In genomic region chr7:36018816-36019484, GRCh38 we compare ENCODE assay signal across 18 cellular contexts.
DNase-seq lines count a peak whose midpoint lies in the region; ATAC-seq lines count a peak whose summit lies in the region.
"Had no signal": no experiment of that assay in that cellular context is flagged by ENCODE, and none has a peak within 500 bp of the region (broad histone marks: within the 10 kb centered on the region; RNA-seq: fewer than 3 reads in every experiment).

No MANE protein-coding gene starts in this region.

- CTCF ChIA-PET in T-cell (lab: Charles Lee) = no interaction called here

- peak overlapping the region; percentile 59 for H4K91ac ChIP-seq in mesenchymal stem cell (ENCODE audit: low read length)

- H3K4me3 ChIP-seq in mesenchymal stem cell (ENCODE audit: insufficient read depth in 1 of 2, low read depth in 1 of 2, low read length in 2 of 2) (no peak overlapping the region), GM23248 (no peak overlapping the region)
- H3K4me3 ChIP-seq: BLaER1, GM23338 had no signal

- H2BK5ac ChIP-seq in mesenchymal stem cell (ENCODE audit: low read depth, low read length, poor library complexity, severe bottlenecking) = no peak overlapping the region

- no peaks in the 10 kb centered on the region for H3K79me2 ChIP-seq in GM23248 (ENCODE audit: insufficient read depth)

- no peak overlapping the region for H2BK12ac ChIP-seq in mesenchymal stem cell (ENCODE audit: low read length in 2 of 2)

- H3K9ac ChIP-seq in mesenchymal stem cell (ENCODE audit: low read length) (no peak overlapping the region), GM23248 (no peak overlapping the region)
- H3K9ac ChIP-seq: BLaER1 had no signal

- no peak overlapping the region for H3K18ac ChIP-seq in mesenchymal stem cell (ENCODE audit: low read depth in 1 of 2, low read length in 2 of 2)

- H3K23ac ChIP-seq in mesenchymal stem cell (ENCODE audit: low read length in 2 of 2) = no peak overlapping the region

- peak overlapping the region in 1 of 2 donors; percentile 4 for H3K27ac Mint-ChIP-seq in stimulated activated naive CD8-positive, alpha-beta T cell treated with anti-CD3 and anti-CD28 coated beads, Interleukin-15, amount 100 ng/mL, for 72 hours
- H3K27ac Mint-ChIP-seq in stimulated activated memory B cell treated with anti-CD40 and anti-IgM and Interleukin-4, amounts not matched to agents 10 μg/mL and 1 μg/mL and 100 μg/mL, for 72 hours = no peak overlapping the region
- H3K27ac Mint-ChIP-seq in T-cell = no peak overlapping the region
- H3K27ac Mint-ChIP-seq: GM23338, HFFc6 had no signal

- H2AFZ ChIP-seq in mesenchymal stem cell (ENCODE audit: low read depth, low read length) (no peak overlapping the region), GM23248 (no peak overlapping the region)
- H2AFZ ChIP-seq: GM23338 had no signal

- H2AK5ac ChIP-seq in mesenchymal stem cell (ENCODE audit: low read length, severe bottlenecking) = no peak overlapping the region

- no peak overlapping the region for H2BK120ac ChIP-seq in mesenchymal stem cell (ENCODE audit: low read depth, low read length)

- peak; percentile 45 for ATAC-seq in stimulated activated naive CD8-positive, alpha-beta T cell treated with anti-CD3 and anti-CD28 coated beads, Interleukin-15, amount 100 ng/mL, for 72 hours
- no peak for ATAC-seq in stimulated activated naive CD8-positive, alpha-beta T cell treated with anti-CD3 and anti-CD28 coated beads, Interleukin-15, Interleukin-2, amounts not matched to agents 100 U/mL and 50 U/mL, for 24 hours
- ATAC-seq in stimulated activated memory B cell treated with anti-CD40 and anti-IgM and Interleukin-4, amounts not matched to agents 10 μg/mL and 1 μg/mL and 100 μg/mL, for 72 hours = peak; percentile 40
- ATAC-seq in T-cell (replicated peaks in 1 of 4) (no peak), HG03565 (IDR thresholded peaks at IDR 0.05; ENCODE audit: unreplicated experiment) (no peak)
- ATAC-seq: GM23338, HCT116 had no signal

- DNase-seq in stimulated activated naive CD8-positive, alpha-beta T cell treated with anti-CD3 and anti-CD28 coated beads, Interleukin-15, amount 100 ng/mL, for 72 hours = no peak
- DNase-seq in stimulated activated naive CD8-positive, alpha-beta T cell treated with anti-CD3 and anti-CD28 coated beads, Interleukin-15, Interleukin-2, amounts not matched to agents 100 U/mL and 50 U/mL, for 24 hours = no peak
- DNase-seq in mesenchymal stem cell (no peak), T-cell (no peak), GM23248 (no peak)
- DNase-seq: 8988T; CD4-positive, alpha-beta memory T cell; DMS153; DMS79; GDM1; H7; HFFc6 had no signal

- no peaks in the 10 kb centered on the region for H3K79me1 ChIP-seq in mesenchymal stem cell (replicated peaks; ENCODE audit: low read length, poor library complexity, severe bottlenecking)

- H3K36me3 ChIP-seq in mesenchymal stem cell (ENCODE audit: control insufficient read depth in 1 of 2, insufficient read depth in 2 of 2, low read depth in 1 of 2, low read length in 2 of 2) = no peaks in the 10 kb centered on the region
- H3K36me3 ChIP-seq in GM23248 (ENCODE audit: low read depth) = no peaks in the 10 kb centered on the region
- H3K36me3 ChIP-seq: BLaER1 had no signal

- no peak overlapping the region for H3K4me3 Mint-ChIP-seq in stimulated activated naive CD8-positive, alpha-beta T cell treated with anti-CD3 and anti-CD28 coated beads, Interleukin-15, amount 100 ng/mL, for 72 hours
- no peak overlapping the region for H3K4me3 Mint-ChIP-seq in stimulated activated memory B cell treated with anti-CD40 and anti-IgM and Interleukin-4, amounts not matched to agents 10 μg/mL and 1 μg/mL and 100 μg/mL, for 72 hours
- H3K4me3 Mint-ChIP-seq in T-cell = no peak overlapping the region
- H3K4me3 Mint-ChIP-seq: CD14-positive monocyte; CD4-positive, alpha-beta memory T cell; GM23338; HFFc6 had no signal

- 93% methylated on average over 7 of the region's 7 CpGs for WGBS in mesenchymal stem cell
- 79 to 89% methylated on average over 7 of the region's 7 CpGs for WGBS in GM23248 (ENCODE audit: low coverage in 1 of 2, low lambda C conversion rate in 2 of 2, missing lambda C conversion rate in 2 of 2), 2 experiments

- H3K27me3 ChIP-seq in mesenchymal stem cell (ENCODE audit: control insufficient read depth in 1 of 2, insufficient read depth in 1 of 2, low read length in 2 of 2) (no peaks in the 10 kb centered on the region), GM23248 (replicated peaks; ENCODE audit: insufficient read depth) (no peaks in the 10 kb centered on the region)
- H3K27me3 ChIP-seq: BLaER1 had no signal

- peaks cover 11% of the 10 kb centered on the region for H3K4me1 ChIP-seq in mesenchymal stem cell (ENCODE audit: control insufficient read depth, insufficient read depth, low read depth, low read length)
- peaks cover 8% of the 10 kb centered on the region for H3K4me1 ChIP-seq in GM23248 (ENCODE audit: insufficient read depth)
- H3K4me1 ChIP-seq: BLaER1 had no signal

- H4K20me1 ChIP-seq in GM23248 (ENCODE audit: insufficient read depth) = no peaks in the 10 kb centered on the region
- H4K20me1 ChIP-seq: BLaER1 had no signal

- H3K27me3 Mint-ChIP-seq in stimulated activated naive CD8-positive, alpha-beta T cell treated with anti-CD3 and anti-CD28 coated beads, Interleukin-15, amount 100 ng/mL, for 72 hours = no peaks in the 10 kb centered on the region
- peaks cover 9% of the 10 kb centered on the region for H3K27me3 Mint-ChIP-seq in stimulated activated memory B cell treated with anti-CD40 and anti-IgM and Interleukin-4, amounts not matched to agents 10 μg/mL and 1 μg/mL and 100 μg/mL, for 72 hours
- no peaks in the 10 kb centered on the region for H3K27me3 Mint-ChIP-seq in T-cell

- no peak overlapping the region for H3K14ac ChIP-seq in mesenchymal stem cell (ENCODE audit: low read length in 2 of 2)

- H3K9me3 Mint-ChIP-seq in stimulated activated naive CD8-positive, alpha-beta T cell treated with anti-CD3 and anti-CD28 coated beads, Interleukin-15, amount 100 ng/mL, for 72 hours = no peaks in the 10 kb centered on the region
- H3K9me3 Mint-ChIP-seq in stimulated activated memory B cell treated with anti-CD40 and anti-IgM and Interleukin-4, amounts not matched to agents 10 μg/mL and 1 μg/mL and 100 μg/mL, for 72 hours = peaks cover 2% of the 10 kb centered on the region
- no peaks in the 10 kb centered on the region for H3K9me3 Mint-ChIP-seq in T-cell
- H3K9me3 Mint-ChIP-seq: CD4-positive, alpha-beta memory T cell; GM23338; HFFc6 had no signal

- no peaks in the 10 kb centered on the region for H3K9me3 ChIP-seq in mesenchymal stem cell (ENCODE audit: control insufficient read depth, low read length)
- H3K9me3 ChIP-seq in GM23248 (ENCODE audit: low read depth) = no peaks in the 10 kb centered on the region
- H3K9me3 ChIP-seq: BLaER1 had no signal

- no peaks in the 10 kb centered on the region for H3F3A ChIP-seq in GM23248 (ENCODE audit: insufficient read depth)

- H3K4me2 ChIP-seq in mesenchymal stem cell (ENCODE audit: low read length, poor library complexity, severe bottlenecking) = no peak overlapping the region
- H3K4me2 ChIP-seq in GM23248 (ENCODE audit: unreplicated experiment) = no peak overlapping the region
- H3K4me2 ChIP-seq: BLaER1, GM23338 had no signal

- peak overlapping the region; percentile 55 for H4K8ac ChIP-seq in mesenchymal stem cell (ENCODE audit: low read length)

- H3K9me2 ChIP-seq in GM23248 (ENCODE audit: insufficient read depth) = no peaks in the 10 kb centered on the region

- in situ Hi-C loops in GM23248 (cut with MboI) = no loop called here

- H3K36me3 Mint-ChIP-seq in stimulated activated memory B cell treated with anti-CD40 and anti-IgM and Interleukin-4, amounts not matched to agents 10 μg/mL and 1 μg/mL and 100 μg/mL, for 72 hours = no peaks in the 10 kb centered on the region
- no peaks in the 10 kb centered on the region for H3K36me3 Mint-ChIP-seq in T-cell
- H3K36me3 Mint-ChIP-seq: CD14-positive monocyte; CD4-positive, alpha-beta memory T cell had no signal

- H3K27ac ChIP-seq in mesenchymal stem cell (ENCODE audit: low read length, poor library complexity, severe bottlenecking) (no peak overlapping the region), GM23248 (no peak overlapping the region)
- H3K27ac ChIP-seq: BLaER1 had no signal

- H3K4me1 Mint-ChIP-seq in stimulated activated naive CD8-positive, alpha-beta T cell treated with anti-CD3 and anti-CD28 coated beads, Interleukin-15, amount 100 ng/mL, for 72 hours = no peaks in the 10 kb centered on the region
- no peaks in the 10 kb centered on the region for H3K4me1 Mint-ChIP-seq in stimulated activated memory B cell treated with anti-CD40 and anti-IgM and Interleukin-4, amounts not matched to agents 10 μg/mL and 1 μg/mL and 100 μg/mL, for 72 hours
- no peaks in the 10 kb centered on the region for H3K4me1 Mint-ChIP-seq in T-cell
- H3K4me1 Mint-ChIP-seq: CD4-positive, alpha-beta memory T cell; GM23338 had no signal

- no peak overlapping the region for H3K4ac ChIP-seq in mesenchymal stem cell (ENCODE audit: low read depth in 1 of 2, low read length in 2 of 2)

- no peak overlapping the region for H2BK15ac ChIP-seq in mesenchymal stem cell (ENCODE audit: low read depth, poor library complexity, severe bottlenecking)

- POLR2A ChIA-PET in T-cell (lab: Charles Lee) = no interaction called here

Comparison
In these comparisons a context has a peak if more than half of its experiments do, and no peak if none do; other contexts are left out.
1. ATAC-seq: peak in stimulated activated naive CD8-positive, alpha-beta T cell treated with anti-CD3 and anti-CD28 coated beads, Interleukin-15, amount 100 ng/mL, for 72 hours (single experiment) and stimulated activated memory B cell treated with anti-CD40 and anti-IgM and Interleukin-4, amounts not matched to agents 10 μg/mL and 1 μg/mL and 100 μg/mL, for 72 hours (single experiment); none in stimulated activated naive CD8-positive, alpha-beta T cell treated with anti-CD3 and anti-CD28 coated beads, Interleukin-15, Interleukin-2, amounts not matched to agents 100 U/mL and 50 U/mL, for 24 hours (single experiment), T-cell (0 of 4) and HG03565 (single experiment).